In genomic region chr1:39105061-39105840, GRCh38 we compare ENCODE assay signal across 8 cellular contexts.
DNase-seq lines count a peak whose midpoint lies in the region; ATAC-seq, FAIRE-seq and TF ChIP-seq lines count a peak whose summit lies in the region.

No MANE protein-coding gene starts in this region.

- H3K4me2 ChIP-seq in GM12878 (ENCODE audit: control insufficient read depth, insufficient read depth), result peak overlapping the region; percentile 78

- WGBS in GM12878 (ENCODE audit: insufficient coverage, insufficient replicate concordance, low lambda C conversion rate, missing lambda C conversion rate), result 1% methylated on average over 91 of the region's 116 CpGs

- DNase-seq in SHP77 (lab: John Stamatoyannopoulos, UW) (peak; percentile 28 to 52), SHP77 treated with DMSO at 0.1 percent for 48 hours (lab: John Stamatoyannopoulos, UW) (no peak), T-helper 2 cell (peak; percentile 33 to 71 (median 50)), GM12878 (ENCODE audit: low read depth, low spot score) (no peak), gastrocnemius medialis (peak; percentile 57 to 69), kidney glomerular epithelial cell (lab: John Stamatoyannopoulos, UW) (no peak)

- peak overlapping the region; percentile 66 for H2AFZ ChIP-seq in GM12878 (ENCODE audit: control insufficient read depth, low read depth, low read length)

- BruUV-seq in GM12878 (replicated peaks; lab: Mats Ljungman, UMichigan), result TSS peak; percentile 78

- H3K4me3 ChIP-seq in HUES6 (ENCODE audit: low read depth, low read length), result peak overlapping the region; percentile 91
- H3K4me3 ChIP-seq in GM12878, result peak overlapping the region; percentile 94
- peak overlapping the region; percentile 81 for H3K4me3 ChIP-seq in iPS-11a (ENCODE audit: low read depth, low read length)
- H3K4me3 ChIP-seq in gastrocnemius medialis, result peak overlapping the region; percentile 73 to 85 (median 82)

- H3K4me1 ChIP-seq in HUES6 (ENCODE audit: control insufficient read depth, insufficient read depth, low read length), result peaks cover 46% of the 10 kb centered on the region
- H3K4me1 ChIP-seq in GM12878 (ENCODE audit: control insufficient read depth, insufficient read depth, low read length), result peaks cover 40% of the 10 kb centered on the region
- H3K4me1 ChIP-seq in gastrocnemius medialis, result peaks cover 47 to 58% of the 10 kb centered on the region in 2 donors

- no peak for TF ChIP-seq RAD21 in GM12878 (IDR thresholded peaks at IDR 0.05; ENCODE audit: insufficient read depth, low read depth, low read length)

- H3K9ac ChIP-seq in HUES6 (ENCODE audit: low read length) (peak overlapping the region; percentile 85), GM12878 (ENCODE audit: control insufficient read depth, insufficient read depth, low read length) (peak overlapping the region; percentile 71)

- intact Hi-C loops in GM12878 (cut with micrococcal nuclease; ENCODE audit: unreplicated experiment) (loop anchor here (10.0 kb wide), 1 partner anchor 550 kb away; no protein-coding TSS in a partner anchor), gastrocnemius medialis (cut with DNase I; ENCODE audit: low total_unique reads) (loop anchor here (2.0 kb wide), 1 partner anchor 304 kb away; no protein-coding TSS in a partner anchor)

- H3K27ac ChIP-seq in HUES6 (ENCODE audit: low read depth, low read length) (peak overlapping the region; percentile 93), GM12878 (ENCODE audit: control insufficient read depth, insufficient read depth) (peak overlapping the region; percentile 67), gastrocnemius medialis (peak overlapping the region; percentile 89 to 96 (median 94))

- no peaks in the 10 kb centered on the region for H3K36me3 ChIP-seq in HUES6 (ENCODE audit: control insufficient read depth, insufficient read depth, low read length)
- H3K36me3 ChIP-seq in GM12878 (ENCODE audit: control insufficient read depth in 2 of 2, insufficient read depth in 2 of 2, low read length in 1 of 2), result no peaks in the 10 kb centered on the region
- no peaks in the 10 kb centered on the region for H3K36me3 ChIP-seq in gastrocnemius medialis

- in situ Hi-C loops in GM12878 (cut with MboI), result no loop called here
- in situ Hi-C loops in gastrocnemius medialis (cut with MboI; ENCODE audit: low sequenced_read_pairs in 4 of 4), result loop anchor here in 2 of 4 donors (10.0 to 25.0 kb wide), 3 partner anchors 80 to 432 kb away; no protein-coding TSS in a partner anchor

- TF ChIP-seq CTCF in GM12878 (IDR thresholded peaks at IDR 0.05 in 2 of 3, conservative IDR thresholded peaks at IDR 0.05 in 1 of 3; ENCODE audit: control insufficient read depth in 2 of 3, extremely low read depth in 1 of 3, insufficient read depth in 1 of 3, low read depth in 3 of 3, low read length in 3 of 3) (no peak), gastrocnemius medialis (IDR thresholded peaks at IDR 0.05 in 4 of 5, conservative IDR thresholded peaks at IDR 0.05 in 1 of 5) (no peak)

- RAD21 ChIA-PET in GM12878 (lab: Charles Lee; ENCODE audit: unreplicated experiment), result interaction anchor here (1.0 to 11.2 kb wide), 7 partner anchors 79 to 153 kb away, joined by 3 to 304 read pairs (median 8); no protein-coding TSS in a partner anchor

- H3K27me3 ChIP-seq in HUES6 (ENCODE audit: control insufficient read depth, insufficient read depth, low read length), result no peaks in the 10 kb centered on the region
- no peaks in the 10 kb centered on the region for H3K27me3 ChIP-seq in GM12878 (replicated peaks in 1 of 2; ENCODE audit: control insufficient read depth in 2 of 2, insufficient read depth in 2 of 2, low read length in 1 of 2)
- H3K27me3 ChIP-seq in gastrocnemius medialis, result no peaks in the 10 kb centered on the region

- SMC1A ChIA-PET in GM12878 (lab: Charles Lee; ENCODE audit: uncharacterized antibody, unreplicated experiment), result interaction anchor here (0.6 to 8.3 kb wide), 6 partner anchors 48 to 426 kb away, joined by 3 to 149 read pairs (median 8); no protein-coding TSS in a partner anchor

- peaks cover 58% of the 10 kb centered on the region for H3K79me2 ChIP-seq in GM12878 (ENCODE audit: control insufficient read depth, insufficient read depth, low read length)

- H3K9me3 ChIP-seq in HUES6 (ENCODE audit: control insufficient read depth, insufficient read depth, low read depth, low read length), result no peaks in the 10 kb centered on the region
- no peaks in the 10 kb centered on the region for H3K9me3 ChIP-seq in GM12878 (replicated peaks; ENCODE audit: control insufficient read depth, insufficient read depth, low read length)
- no peaks in the 10 kb centered on the region for H3K9me3 ChIP-seq in gastrocnemius medialis

- TF ChIP-seq EP300 in GM12878 (IDR thresholded peaks at IDR 0.05; ENCODE audit: borderline replicate concordance in 1 of 2, control insufficient read depth in 1 of 2, low read depth in 2 of 2, low read length in 2 of 2), result no peak

- FAIRE-seq in GM12878 (lab: Jason Lieb, UNC), result no peak

- H4K20me1 ChIP-seq in GM12878 (ENCODE audit: control insufficient read depth, insufficient read depth), result no peaks in the 10 kb centered on the region

- POLR2A ChIA-PET in GM12878 (lab: Charles Lee), result interaction anchor here (0.5 to 1.6 kb wide), 5 partner anchors 82 to 203 kb away, joined by 3 to 12 read pairs (median 4); no protein-coding TSS in a partner anchor

- ATAC-seq in GM12878, result peak; percentile 51
- peak; percentile 73 to 76 for ATAC-seq in gastrocnemius medialis

- CTCF ChIA-PET in GM12878 (lab: Yijun Ruan, JAX), result interaction anchor here (0.7 to 10.0 kb wide), 5 partner anchors 54 to 157 kb away, joined by 3 to 465 read pairs (median 4); no protein-coding TSS in a partner anchor

- peak; percentile 75 for TF ChIP-seq POLR2A in GM12878 (IDR thresholded peaks at IDR 0.05; ENCODE audit: low read depth, low read length)
- TF ChIP-seq POLR2A in gastrocnemius medialis (IDR thresholded peaks at IDR 0.05), result peak; percentile 63 to 68

TF ChIP-seq in GM12878, 131 proteins besides CTCF, POLR2A, EP300 and RAD21 (continues in another document):
- TF ChIP-seq IKZF1 (conservative IDR thresholded peaks at IDR 0.05) (peak; percentile 67; the same call in 1 of the 2 replicates), ASH2L (IDR thresholded peaks at IDR 0.05; ENCODE audit: borderline replicate concordance, low read depth) (peak; percentile 63; the same call in 1 of the 2 replicates), FOXK2 (IDR thresholded peaks at IDR 0.05) (no peak), GATAD2B (conservative IDR thresholded peaks at IDR 0.05; ENCODE audit: low read depth) (peak; percentile 66), YY1 (IDR thresholded peaks at IDR 0.05; ENCODE audit: low read depth, low read length) (peak; percentile 80; the same call in 1 of the 2 replicates), NR2C2 (IDR thresholded peaks at IDR 0.05; ENCODE audit: borderline replicate concordance, control insufficient read depth, insufficient read length, low read depth) (no peak), NKRF (conservative IDR thresholded peaks at IDR 0.05) (peak; percentile 58; the same call in 1 of the 2 replicates), SMAD1 (IDR thresholded peaks at IDR 0.05; ENCODE audit: low read depth, partially characterized antibody) (no peak), BHLHE40 (IDR thresholded peaks at IDR 0.05; ENCODE audit: borderline replicate concordance in 1 of 2, low read depth in 2 of 2, low read length in 1 of 2) (0 out of 4 replicates have a peak, but pooled peaks of 1 of the 2 experiments have one; percentile 29), TAF1 (IDR thresholded peaks at IDR 0.05; ENCODE audit: borderline replicate concordance, low read depth, low read length) (peak; percentile 44; the same call in 1 of the 2 replicates), IRF5 (IDR thresholded peaks at IDR 0.05; ENCODE audit: borderline replicate concordance) (no peak), TCF12 (IDR thresholded peaks at IDR 0.05; ENCODE audit: low read depth, low read length) (0 out of 2 replicates have a peak, but pooled peaks have one; percentile 8), LARP7 (IDR thresholded peaks at IDR 0.05) (peak; percentile 77; the same call in 1 of the 2 replicates), DPF2 (IDR thresholded peaks at IDR 0.05) (peak; percentile 65), EZH2 (IDR thresholded peaks at IDR 0.05; ENCODE audit: borderline replicate concordance, control insufficient read depth, low read depth, low read length) (no peak)

Comparison
In these comparisons a context has a peak if more than half of its experiments do, and no peak if none do; other contexts are left out.
1. DNase-seq: peak in SHP77 (2 of 2), T-helper 2 cell (5 of 5) and gastrocnemius medialis (2 of 2); none in SHP77 treated with DMSO at 0.1 percent for 48 hours (single experiment), GM12878 (single experiment) and kidney glomerular epithelial cell (single experiment).
2. Peak in every context shown above with its lines, with median percentiles within 50 percentile points of each other: H3K27ac ChIP-seq and H3K4me3 ChIP-seq.